In the genomic region with DNA sequence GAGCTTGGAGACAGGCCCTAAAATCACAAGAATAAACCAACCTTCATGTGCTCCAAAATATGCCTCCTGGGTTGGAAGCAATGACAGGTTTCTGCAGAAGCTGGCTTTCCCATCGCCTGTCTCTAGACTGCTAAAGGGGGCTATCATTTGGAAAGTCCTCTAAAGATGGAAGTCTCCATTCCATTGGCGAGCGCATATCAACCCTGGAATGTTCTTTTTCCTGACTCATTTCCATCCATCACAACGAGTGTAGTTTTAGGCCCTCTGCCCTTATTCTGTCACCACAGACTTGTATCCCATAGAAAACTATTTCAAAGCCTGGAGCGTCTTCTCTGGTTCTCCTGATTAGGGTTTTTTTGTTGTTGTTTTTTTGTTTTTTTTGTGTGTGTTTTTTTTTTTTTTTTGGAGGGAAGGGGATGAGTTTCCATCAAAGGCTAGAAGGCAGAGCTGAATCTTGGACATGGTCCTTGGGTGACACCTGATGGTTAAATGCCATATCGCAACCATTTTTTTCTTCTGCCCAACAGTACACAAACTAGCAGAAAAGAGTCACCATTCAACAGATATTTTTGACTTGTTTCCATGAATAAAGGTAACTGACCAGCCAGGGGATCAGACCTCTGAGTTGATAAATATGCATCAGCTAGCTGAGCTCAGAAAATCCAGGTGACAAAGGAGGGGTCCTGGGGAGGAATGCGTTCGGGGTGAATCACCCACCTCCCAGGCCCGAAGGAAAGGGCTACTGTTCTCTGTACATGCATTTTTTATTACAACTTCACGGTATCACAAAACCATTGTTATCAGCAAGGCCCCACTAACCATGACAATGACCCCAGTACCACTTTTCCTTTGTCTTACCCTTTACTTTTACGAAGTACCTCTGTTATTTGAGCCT, we compare ENCODE assay signal across 8 cellular contexts. TPM values are rescaled to one million over a fixed set of nuclear protein-coding genes. Genes with fewer than 3 reads are reported as not detected.
DNase-seq lines count a peak whose midpoint lies in the region; TF ChIP-seq lines count a peak whose summit lies in the region.

No MANE protein-coding gene starts in this region.

- H3K27me3 ChIP-seq in WERI-Rb-1 (ENCODE audit: insufficient read depth, low read depth, severe bottlenecking) (no peaks in the 10 kb centered on the region), sigmoid colon (no peaks in the 10 kb centered on the region)

- peak; percentile 71 for TF ChIP-seq CTCF in WERI-Rb-1 (IDR thresholded peaks at IDR 0.05; ENCODE audit: low read depth, low read length)
- TF ChIP-seq CTCF in sigmoid colon (IDR thresholded peaks at IDR 0.05) = peak; percentile 45 to 60 (median 55)

- no peaks in the 10 kb centered on the region for H3K4me1 ChIP-seq in sigmoid colon

- H3K27ac ChIP-seq in WERI-Rb-1 (no peak overlapping the region), sigmoid colon (no peak overlapping the region)

- DNase-seq in stimulated activated CD4-positive, alpha-beta T cell treated with anti-CD3 and anti-CD28 coated beads, Interleukin-2, amount 100 ng/mL, for 48 hours = peak; percentile 27 to 36
- DNase-seq in stimulated activated CD4-positive, alpha-beta T cell treated with anti-CD3 and anti-CD28 coated beads, Interleukin-12 subunit alpha, Interleukin-12 subunit beta, amount 100 ng/mL, for 4 hours = no peak
- DNase-seq in NCI-H1092 treated with DMSO at 0.1 percent for 48 hours (lab: John Stamatoyannopoulos, UW) (peak; percentile 44), WERI-Rb-1 (no peak), head of caudate nucleus (peak in 31 of 42 donors; percentile 20 to 86 (median 59)), sigmoid colon (no peak), mesenteric fat pad (ENCODE audit: low spot score) (no peak), COR-L47 (lab: John Stamatoyannopoulos, UW) (no peak)

- no peak for TF ChIP-seq EP300 in sigmoid colon (IDR thresholded peaks at IDR 0.05)

- H3K9me3 ChIP-seq in WERI-Rb-1 (ENCODE audit: severe bottlenecking) (no peaks in the 10 kb centered on the region), sigmoid colon (no peaks in the 10 kb centered on the region)

- 61 to 62% methylated on average over 11 of the region's 11 CpGs for WGBS in sigmoid colon, 2 donors

- no peak for TF ChIP-seq POLR2A in sigmoid colon (IDR thresholded peaks at IDR 0.05)

- H3K4me3 ChIP-seq in WERI-Rb-1 (ENCODE audit: low read depth, low read length) (no peak overlapping the region), sigmoid colon (no peak overlapping the region)

- H3K36me3 ChIP-seq in WERI-Rb-1 = no peaks in the 10 kb centered on the region
- no peaks in the 10 kb centered on the region for H3K36me3 ChIP-seq in sigmoid colon

- intact Hi-C loops in head of caudate nucleus (cut with DNase I) (loop anchor here (5.0 kb wide), 1 partner anchor 62 kb away; no protein-coding TSS in a partner anchor), sigmoid colon (cut with DNase I) (loop anchor here (1.0 to 5.0 kb wide), 2 partner anchors 62 to 227 kb away; no protein-coding TSS in a partner anchor)

RNA-seq across cellular contexts. Expression of a gene that starts 40.5 kb away (rescaled TPM):
- total RNA-seq in sigmoid colon = 10 to 100 TPM in 1 of 4 donors, 1 to 10 TPM in 3; 2.2 to 20.2 (median 5.8) TPM
- polyA plus RNA-seq in sigmoid colon = under 1 TPM in 2 of 3 donors, not detected in 1; 0.45 to 0.60 TPM
- 0.13 TPM for total RNA-seq in mesenteric fat pad

Comparison
In these comparisons a context has a peak if more than half of its experiments do, and no peak if none do; other contexts are left out.
1. DNase-seq: peak in stimulated activated CD4-positive, alpha-beta T cell treated with anti-CD3 and anti-CD28 coated beads, Interleukin-2, amount 100 ng/mL, for 48 hours (2 of 2), NCI-H1092 treated with DMSO at 0.1 percent for 48 hours (single experiment) and head of caudate nucleus (31 of 42); none in stimulated activated CD4-positive, alpha-beta T cell treated with anti-CD3 and anti-CD28 coated beads, Interleukin-12 subunit alpha, Interleukin-12 subunit beta, amount 100 ng/mL, for 4 hours (single experiment), WERI-Rb-1 (single experiment), sigmoid colon (single experiment), mesenteric fat pad (single experiment) and COR-L47 (single experiment).